Comparison of ENCODE assay signal across 9 cellular contexts in the genomic region with DNA sequence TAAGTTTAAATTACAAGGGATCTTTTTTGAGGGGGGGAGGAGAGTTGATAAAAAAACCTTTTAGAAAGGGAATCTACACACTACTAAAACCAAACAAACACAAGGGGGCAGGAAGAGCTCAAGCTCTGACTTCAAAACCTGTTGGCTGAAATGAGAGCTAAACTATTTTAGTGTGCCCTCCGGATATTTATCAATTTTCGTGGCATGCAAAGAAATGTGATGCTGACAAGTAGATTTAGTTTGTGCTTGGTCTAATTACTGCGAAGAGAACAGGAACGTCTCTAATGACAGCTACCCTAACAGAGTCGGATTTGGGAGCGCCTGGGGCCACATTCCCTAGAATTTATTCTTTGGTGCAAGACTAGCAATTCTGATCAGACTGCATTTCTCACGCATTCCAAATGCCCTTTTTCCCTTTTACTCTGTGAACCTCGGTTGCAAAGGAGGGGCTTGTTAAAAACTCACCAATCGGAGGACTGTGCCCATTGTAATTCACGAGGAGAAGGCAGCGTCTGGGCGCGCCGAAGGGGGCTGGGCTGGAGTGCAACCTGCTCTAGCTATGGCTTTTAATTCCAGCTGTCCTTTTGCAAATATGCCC. TPM values are rescaled to one million over a fixed set of nuclear protein-coding genes. Genes with fewer than 3 reads are reported as not detected.
DNase-seq lines count a peak whose midpoint lies in the region; ATAC-seq and TF ChIP-seq lines count a peak whose summit lies in the region.
"Had no signal": no experiment of that assay in that cellular context is flagged by ENCODE, and none has a peak within 500 bp of the region (broad histone marks: within the 10 kb centered on the region; RNA-seq: fewer than 3 reads in every experiment).

No MANE protein-coding gene starts in this region.

- TF ChIP-seq CTCF in Peyer's patch (IDR thresholded peaks at IDR 0.05): no peak

- H3K36me3 ChIP-seq in Peyer's patch: no peaks in the 10 kb centered on the region

- H3K4me1 ChIP-seq in Peyer's patch: peaks cover 0 to 14% (median 0%) of the 10 kb centered on the region in 4 donors

- no peaks in the 10 kb centered on the region for H3K9me3 ChIP-seq in Peyer's patch

- no peak for ATAC-seq in GM21723 (IDR thresholded peaks at IDR 0.05; ENCODE audit: unreplicated experiment)
- ATAC-seq in activated CD4-positive, CD25-positive, alpha-beta regulatory T cell treated with anti-CD3 and anti-CD28 coated beads, Interleukin-2, amount 50 U/mL, for 24 hours: no peak

- H3K4me3 ChIP-seq in Peyer's patch: peak overlapping the region in 3 of 4 donors; percentile 12 to 47 (median 33)

- H3K27me3 ChIP-seq in Peyer's patch: no peaks in the 10 kb centered on the region

- no peak overlapping the region for H3K27ac ChIP-seq in Peyer's patch

- TF ChIP-seq POLR2A in Peyer's patch (IDR thresholded peaks at IDR 0.05): no peak

- intact Hi-C loops in posterior vena cava (cut with DNase I): no loop called here

- DNase-seq in HCEC 1CT (peak; percentile 5), Peyer's patch (no peak), glomerular visceral epithelial cell (ENCODE audit: extremely low spot score) (peak; percentile 30), renal cortical epithelial cell (ENCODE audit: low read depth) (peak; percentile 70), SK-N-DZ (ENCODE audit: low spot score) (no peak), posterior vena cava (ENCODE audit: low spot score) (no peak)

RNA-seq across cellular contexts. Expression of a gene that starts 0.8 kb away (rescaled TPM):
- 1 to 10 TPM in 1 of 4 donors, under 1 TPM in 2, not detected in 1; 0.13 to 4.1 (median 0.19) TPM for total RNA-seq in Peyer's patch
- 2.4 and 3.6 TPM in 2 replicates for total RNA-seq in renal cortical epithelial cell
- not detected in 2 replicates for polyA plus RNA-seq in SK-N-DZ (2014; cell fraction: cytosol; rRNA removed)
- polyA plus RNA-seq in SK-N-DZ (2014; cell fraction: nucleus; rRNA removed): not detected in 2 replicates
- under 1 TPM; under 0.01 to 0.09 TPM for total RNA-seq in posterior vena cava
- polyA plus RNA-seq: IgD-negative memory B cell had no signal

Comparison
In these comparisons a context has a peak if more than half of its experiments do, and no peak if none do; other contexts are left out.
1. DNase-seq: peak in HCEC 1CT (single experiment), glomerular visceral epithelial cell (single experiment) and renal cortical epithelial cell (single experiment); none in Peyer's patch (0 of 3), SK-N-DZ (single experiment) and posterior vena cava (single experiment).